In genomic region chr16:3755249-3755648, GRCh38 we compare ENCODE assay signal across 23 cellular contexts.
"Had no signal": no experiment of that assay in that cellular context is flagged by ENCODE, and none has a peak within 500 bp of the region (broad histone marks: within the 10 kb centered on the region; RNA-seq: fewer than 3 reads in every experiment).

No MANE protein-coding gene starts in this region.

- H3K9me3 ChIP-seq: esophagus muscularis mucosa, gastrocnemius medialis, heart right ventricle, neutrophil, psoas muscle, tibial artery, upper lobe of right lung, vagina had no signal

- H3K27me3 ChIP-seq: esophagus muscularis mucosa, gastrocnemius medialis, heart right ventricle, neutrophil, tibial artery, upper lobe of right lung, vagina had no signal

- ATAC-seq: gastrocnemius medialis; heart right ventricle; left ventricle myocardium superior; naive thymus-derived CD4-positive, alpha-beta T cell; psoas muscle; upper lobe of right lung had no signal

- DNase-seq: cerebellar nuclear complex; effector CD4-positive, alpha-beta T cell; gastrocnemius medialis; heart right ventricle; hypothalamus; islet precursor cell; left cardiac atrium; left ventricle myocardium superior; mesendoderm; naive thymus-derived CD4-positive, alpha-beta T cell; psoas muscle; small intestine; stimulated activated CD4-positive, alpha-beta T cell treated with anti-CD3 and anti-CD28 coated beads, Interleukin-12 subunit alpha, Interleukin-12 subunit beta, amount 100 ng/mL, for 4 hours; stimulated activated naive CD4-positive, alpha-beta T cell treated with Interleukin-2 at 50 U/mL for 16 hours; tibial artery; upper lobe of right lung had no signal

- H3K4me3 Mint-ChIP-seq: naive thymus-derived CD4-positive, alpha-beta T cell had no signal

- H3K4me1 ChIP-seq: upper lobe of right lung, vagina had no signal

- H3K27ac ChIP-seq: coronary artery, epithelial cell of prostate, neutrophil, psoas muscle, tibial artery, upper lobe of right lung, vagina had no signal

- FAIRE-seq: endometrium, small intestine had no signal

- H3K4me3 ChIP-seq: coronary artery, esophagus muscularis mucosa, gastrocnemius medialis, heart right ventricle, lung, psoas muscle, tibial artery, upper lobe of right lung, vagina had no signal

- H3K27me3 Mint-ChIP-seq: naive thymus-derived CD4-positive, alpha-beta T cell had no signal
